1 cellular context compared by ENCODE assay signal in genomic region chr1:22935450-22935849, GRCh38.
TF ChIP-seq lines count a peak whose summit lies in the region.

No MANE protein-coding gene starts in this region.

TF ChIP-seq in K562, 482 proteins besides CTCF, POLR2A, EP300 and RAD21 (continued from another document):
- no peak for TF ChIP-seq TAF7 (tag; IDR thresholded peaks at IDR 0.05)
- no peak for TF ChIP-seq DEAF1 (CRISPR knock-in tag; IDR thresholded peaks at IDR 0.05)
- no peak for TF ChIP-seq CLOCK (CRISPR knock-in tag; IDR thresholded peaks at IDR 0.05; ENCODE audit: borderline replicate concordance)
- no peak for TF ChIP-seq POU5F1 (IDR thresholded peaks at IDR 0.05; ENCODE audit: borderline replicate concordance, low read depth, low read length, partially characterized antibody)
- TF ChIP-seq ZKSCAN3 (CRISPR knock-in tag; IDR thresholded peaks at IDR 0.05), result no peak
- TF ChIP-seq SMARCC2 (IDR thresholded peaks at IDR 0.05; ENCODE audit: low read depth), result no peak
- no peak for TF ChIP-seq NCOA4 (IDR thresholded peaks at IDR 0.05; ENCODE audit: partially characterized antibody)
- no peak for TF ChIP-seq ID3 (CRISPR knock-in tag; IDR thresholded peaks at IDR 0.05)
- no peak for TF ChIP-seq ID3 (tag; IDR thresholded peaks at IDR 0.05)
- TF ChIP-seq ZNF785 (CRISPR knock-in tag; IDR thresholded peaks at IDR 0.05), result no peak
- TF ChIP-seq CC2D1A (IDR thresholded peaks at IDR 0.05), result no peak
- no peak for TF ChIP-seq COPS2 (conservative IDR thresholded peaks at IDR 0.05)
- TF ChIP-seq NCOA1 (IDR thresholded peaks at IDR 0.05; ENCODE audit: low read depth), result no peak
